Comparison of ENCODE assay signal across 31 cellular contexts in genomic region chr17:71505981-71506380, GRCh38.
"Had no signal": no experiment of that assay in that cellular context is flagged by ENCODE, and none has a peak within 500 bp of the region (broad histone marks: within the 10 kb centered on the region; RNA-seq: fewer than 3 reads in every experiment).

No MANE protein-coding gene starts in this region.

- DNase-seq: natural killer cell; occipital lobe; ovary; posterior cingulate gyrus; psoas muscle; right cardiac atrium; spleen; stimulated activated CD4-positive, alpha-beta T cell treated with anti-CD3 and anti-CD28 coated beads, Interleukin-12 subunit alpha, Interleukin-12 subunit beta, amount 100 ng/mL, for 4 hours; stimulated activated CD4-positive, alpha-beta T cell treated with anti-CD3 and anti-CD28 coated beads, Interleukin-1b, Interleukin-23, amount 100 ng/mL, for 48 hours; stimulated activated CD4-positive, alpha-beta T cell treated with anti-CD3 and anti-CD28 coated beads, Interleukin-4, amount 100 ng/mL, for 1 hour; stimulated activated CD4-positive, alpha-beta T cell treated with anti-CD3 and anti-CD28 coated beads, Interleukin-4, amount 100 ng/mL, for 4 hours; stimulated activated CD8-positive, alpha-beta memory T cell treated with anti-CD3 and anti-CD28 coated beads, Interleukin-4, amount 100 ng/mL, for 48 hours; stimulated activated naive CD4-positive, alpha-beta T cell; stimulated activated naive CD8-positive, alpha-beta T cell treated with anti-CD3 and anti-CD28 coated beads, Interleukin-15, amount 100 ng/mL, for 72 hours; stimulated activated naive CD8-positive, alpha-beta T cell treated with anti-CD3 and anti-CD28 coated beads, Interleukin-15, Interleukin-2, amounts not matched to agents 100 U/mL and 50 U/mL, for 24 hours; substantia nigra; testis; tibial artery; transverse colon; upper lobe of right lung had no signal

- H3K4me1 ChIP-seq: parathyroid adenoma, psoas muscle, spleen, suprapubic skin, testis, transverse colon, upper lobe of right lung, vagina had no signal

- H2AFZ ChIP-seq: neural progenitor cell, parathyroid adenoma had no signal

- H3K36me3 ChIP-seq: neural progenitor cell, ovary, spleen, suprapubic skin, tibial artery, transverse colon, upper lobe of right lung, vagina had no signal

- H3K9me3 Mint-ChIP-seq: nephron, neural progenitor cell, type B pancreatic cell had no signal

- H3K79me2 ChIP-seq: parathyroid adenoma had no signal

- H3K4me1 Mint-ChIP-seq: natural killer cell; stimulated activated memory B cell treated with anti-CD40 and anti-IgM and Interleukin-4, amounts not matched to agents 10 μg/mL and 1 μg/mL and 100 μg/mL, for 72 hours; stimulated activated naive CD8-positive, alpha-beta T cell treated with anti-CD3 and anti-CD28 coated beads, Interleukin-15, amount 100 ng/mL, for 72 hours had no signal

- H3K27me3 Mint-ChIP-seq: stimulated activated memory B cell treated with anti-CD40 and anti-IgM and Interleukin-4, amounts not matched to agents 10 μg/mL and 1 μg/mL and 100 μg/mL, for 72 hours; stimulated activated naive CD8-positive, alpha-beta T cell treated with anti-CD3 and anti-CD28 coated beads, Interleukin-15, amount 100 ng/mL, for 72 hours had no signal

- ATAC-seq: natural killer cell; psoas muscle; right cardiac atrium; sciatic nerve; stimulated activated memory B cell treated with anti-CD40 and anti-IgM and Interleukin-4, amounts not matched to agents 10 μg/mL and 1 μg/mL and 100 μg/mL, for 72 hours; stimulated activated naive CD8-positive, alpha-beta T cell treated with anti-CD3 and anti-CD28 coated beads, Interleukin-15, amount 100 ng/mL, for 72 hours; stimulated activated naive CD8-positive, alpha-beta T cell treated with anti-CD3 and anti-CD28 coated beads, Interleukin-15, Interleukin-2, amounts not matched to agents 100 U/mL and 50 U/mL, for 24 hours; upper lobe of right lung had no signal

- H3K4me2 ChIP-seq: neural progenitor cell had no signal

- H3K9ac ChIP-seq: neural progenitor cell, parathyroid adenoma had no signal

- H3K36me3 Mint-ChIP-seq: natural killer cell; neural progenitor cell; stimulated activated memory B cell treated with anti-CD40 and anti-IgM and Interleukin-4, amounts not matched to agents 10 μg/mL and 1 μg/mL and 100 μg/mL, for 72 hours; type B pancreatic cell had no signal

- H3K4me3 ChIP-seq: neural progenitor cell, ovary, psoas muscle, skin epidermis, smooth muscle cell, spleen, suprapubic skin, testis, tibial artery, transverse colon, upper lobe of right lung, vagina had no signal

- H3K4me3 Mint-ChIP-seq: natural killer cell; nephron; neural progenitor cell; stimulated activated memory B cell treated with anti-CD40 and anti-IgM and Interleukin-4, amounts not matched to agents 10 μg/mL and 1 μg/mL and 100 μg/mL, for 72 hours; stimulated activated naive CD8-positive, alpha-beta T cell treated with anti-CD3 and anti-CD28 coated beads, Interleukin-15, amount 100 ng/mL, for 72 hours; type B pancreatic cell had no signal

- H3K27me3 ChIP-seq: neural progenitor cell, ovary, spleen, suprapubic skin, testis, tibial artery, transverse colon, upper lobe of right lung, vagina had no signal

- H3K9me3 ChIP-seq: ovary, psoas muscle, spleen, suprapubic skin, testis, tibial artery, transverse colon, upper lobe of right lung, vagina had no signal

- H3K27ac ChIP-seq: neural progenitor cell, ovary, parathyroid adenoma, psoas muscle, skin epidermis, spleen, suprapubic skin, testis, tibial artery, transverse colon, upper lobe of right lung, vagina had no signal

- H3K27ac Mint-ChIP-seq: natural killer cell; nephron; neural progenitor cell; progenitor cell of endocrine pancreas; stimulated activated memory B cell treated with anti-CD40 and anti-IgM and Interleukin-4, amounts not matched to agents 10 μg/mL and 1 μg/mL and 100 μg/mL, for 72 hours; stimulated activated naive CD8-positive, alpha-beta T cell treated with anti-CD3 and anti-CD28 coated beads, Interleukin-15, amount 100 ng/mL, for 72 hours; type B pancreatic cell had no signal
